In the genomic region with DNA sequence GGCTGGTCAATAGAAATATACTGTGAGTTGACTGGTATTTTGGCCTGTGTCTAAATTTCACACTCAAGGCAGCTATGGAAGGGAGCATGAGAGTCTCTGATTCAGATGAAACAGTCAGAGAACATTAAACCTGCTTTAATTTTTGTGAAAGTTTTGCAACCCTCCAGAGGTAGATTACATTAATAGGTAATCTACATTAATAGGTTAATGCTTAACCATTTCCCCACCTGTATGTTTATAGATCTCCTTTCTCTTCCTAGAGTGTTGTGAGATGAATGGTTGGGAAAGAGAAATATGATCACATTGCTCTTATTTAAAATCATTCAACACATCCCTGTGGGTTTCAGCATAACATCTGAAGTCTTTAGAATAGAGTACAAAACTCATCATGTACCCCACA, we compare ENCODE assay signal across 20 cellular contexts.
"Had no signal": no experiment of that assay in that cellular context is flagged by ENCODE, and none has a peak within 500 bp of the region (broad histone marks: within the 10 kb centered on the region; RNA-seq: fewer than 3 reads in every experiment).

No MANE protein-coding gene starts in this region.

- ATAC-seq: effector memory CD8-positive, alpha-beta T cell; left colon; mucosa of descending colon; naive thymus-derived CD8-positive, alpha-beta T cell; stimulated activated naive B cell treated with anti-CD40 and anti-IgM and Interleukin-4, amounts not matched to agents 10 μg/mL and 1 μg/mL and 100 μg/mL, for 72 hours; stimulated activated naive CD8-positive, alpha-beta T cell treated with anti-CD3 and anti-CD28 coated beads, Interleukin-15, amount 100 ng/mL, for 72 hours; upper lobe of right lung had no signal

- H3K36me3 ChIP-seq: esophagus squamous epithelium, neutrophil, right atrium auricular region, sigmoid colon, tibial nerve, upper lobe of right lung had no signal

- H3K27ac ChIP-seq: epithelial cell of prostate, esophagus squamous epithelium, hepatocyte, neutrophil, right atrium auricular region, sigmoid colon, skin epidermis, testis, tibial nerve, upper lobe of right lung had no signal

- H3K79me2 ChIP-seq: hepatocyte had no signal

- H3K4me2 ChIP-seq: hepatocyte had no signal

- H3K9me3 ChIP-seq: esophagus squamous epithelium, mucosa of descending colon, neutrophil, right atrium auricular region, sigmoid colon, testis, tibial nerve, upper lobe of right lung had no signal

- H3K4me1 ChIP-seq: esophagus squamous epithelium, right atrium auricular region, sigmoid colon, testis, tibial nerve, upper lobe of right lung had no signal

- H2AFZ ChIP-seq: hepatocyte had no signal

- DNase-seq: effector memory CD8-positive, alpha-beta T cell; esophagus squamous epithelium; head of caudate nucleus; kidney; left colon; mucosa of descending colon; naive thymus-derived CD8-positive, alpha-beta T cell; sigmoid colon; stimulated activated CD4-positive, alpha-beta T cell treated with anti-CD3 and anti-CD28 coated beads, Interleukin-2, amount 100 ng/mL, for 24 hours; stimulated activated CD4-positive, alpha-beta T cell treated with anti-CD3 and anti-CD28 coated beads, Interleukin-4, amount 100 ng/mL, for 4 hours; stimulated activated naive B cell treated with anti-CD40 and anti-IgM and Interleukin-4, amounts not matched to agents 10 μg/mL and 1 μg/mL and 100 μg/mL, for 72 hours; stimulated activated naive CD8-positive, alpha-beta T cell treated with anti-CD3 and anti-CD28 coated beads, Interleukin-15, amount 100 ng/mL, for 72 hours; testis; upper lobe of right lung had no signal

- H3K27me3 ChIP-seq: esophagus squamous epithelium, hepatocyte, neutrophil, right atrium auricular region, sigmoid colon, testis, tibial nerve, upper lobe of right lung had no signal

- H3K4me3 ChIP-seq: esophagus squamous epithelium, hepatocyte, mucosa of descending colon, right atrium auricular region, sigmoid colon, skin epidermis, testis, tibial nerve, upper lobe of right lung had no signal
